Comparison of ENCODE assay signal across 8 cellular contexts in the genomic region with DNA sequence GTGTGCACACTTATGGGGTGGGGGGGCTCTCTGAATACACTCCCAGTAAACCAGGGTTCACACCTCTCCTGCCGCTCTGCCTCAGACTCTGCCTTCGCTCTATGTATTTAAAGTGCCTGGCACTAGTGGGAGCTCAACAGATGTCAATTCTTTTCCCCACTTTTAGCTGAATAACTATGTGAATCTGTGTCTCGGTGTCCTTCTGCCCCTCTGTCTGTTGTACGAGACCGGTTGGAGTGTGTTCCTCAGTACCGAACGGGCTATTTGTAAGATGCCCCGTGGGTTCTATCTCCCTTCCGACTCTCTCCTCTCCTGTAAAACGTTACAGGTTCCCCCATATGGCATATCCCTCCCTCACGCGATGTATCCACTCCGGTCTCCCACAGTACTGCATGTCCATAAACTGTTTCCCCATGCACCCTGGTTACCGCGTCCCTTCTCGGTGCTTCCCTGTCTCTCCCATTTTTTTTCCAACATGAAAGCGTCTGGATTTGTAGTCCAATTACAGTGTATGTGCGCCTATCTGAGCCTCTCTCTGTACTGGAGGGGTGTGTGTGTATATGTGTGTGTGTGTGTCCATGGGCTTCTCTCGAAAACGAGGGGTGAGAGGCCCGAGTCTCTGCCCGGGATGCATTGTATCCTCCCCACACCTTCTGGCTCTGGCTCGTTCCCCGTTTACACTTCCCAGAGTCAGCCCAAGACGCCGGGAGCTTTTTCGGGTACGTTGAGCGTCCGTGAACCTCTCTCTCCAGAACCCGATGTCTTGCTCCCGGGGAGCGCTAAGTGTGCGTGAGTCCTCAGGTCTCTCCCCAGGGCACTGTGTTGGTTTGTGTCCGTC. TPM values are rescaled to one million over a fixed set of nuclear protein-coding genes. Genes with fewer than 3 reads are reported as not detected.
A peak's percentile ranks its signal among the peaks of the same experiment; 100 is the strongest.
DNase-seq lines count a peak whose midpoint lies in the region; ATAC-seq and TF ChIP-seq lines count a peak whose summit lies in the region.

No MANE protein-coding gene starts in this region.

- 8 to 12% (median 9%) methylated on average over 31 to 35 of the region's 35 CpGs for WGBS in stomach, 5 donors

- peak overlapping the region; percentile 78 to 91 (median 86) for H3K4me3 ChIP-seq in stomach

- H3K36me3 Mint-ChIP-seq in central memory CD8-positive, alpha-beta T cell (ENCODE audit: insufficient read depth): peaks cover 22% of the 10 kb centered on the region

- peaks cover 20 to 59% (median 45%) of the 10 kb centered on the region in 4 donors for H3K4me1 ChIP-seq in stomach

- no peak for TF ChIP-seq EP300 in stomach (IDR thresholded peaks at IDR 0.05)

- H3K4me3 Mint-ChIP-seq in central memory CD8-positive, alpha-beta T cell: peak overlapping the region; percentile 97

- no peaks in the 10 kb centered on the region for H3K27me3 ChIP-seq in stomach

- no peak for ATAC-seq in central memory CD8-positive, alpha-beta T cell (replicated peaks; ENCODE audit: extremely low read depth, poor library complexity, severe bottlenecking)
- ATAC-seq in left colon (peak; percentile 12), HG03442 (IDR thresholded peaks at IDR 0.05; ENCODE audit: unreplicated experiment) (no peak), GM18511 (IDR thresholded peaks at IDR 0.05; ENCODE audit: unreplicated experiment) (no peak)

- H3K9me3 ChIP-seq in stomach: no peaks in the 10 kb centered on the region

- intact Hi-C loops in left colon (cut with DNase I, micrococcal nuclease): loop anchor here in 1 of 2 donors (5.0 to 10.0 kb wide), 3 partner anchors 98 to 377 kb away; a partner anchor contains a TSS
- intact Hi-C loops in stomach (cut with DNase I; ENCODE audit: low total_unique reads): loop anchor here (10.0 kb wide), 1 partner anchor 85 kb away; no protein-coding TSS in a partner anchor

- no peaks in the 10 kb centered on the region for H3K9me3 Mint-ChIP-seq in central memory CD8-positive, alpha-beta T cell

- DNase-seq in DMS79 treated with DMSO at 0.1 percent for 48 hours (lab: John Stamatoyannopoulos, UW) (peak; percentile 20), DMS79 (lab: John Stamatoyannopoulos, UW) (no peak), NCI-H748 treated with DMSO at 0.1 percent for 48 hours (lab: John Stamatoyannopoulos, UW) (peak; percentile 32), left colon (peak; percentile 24 to 42), stomach (no peak)
- peak in 1 of 2 donors; percentile 12 for DNase-seq in central memory CD8-positive, alpha-beta T cell (ENCODE audit: low spot score in 2 of 2)

- H3K27me3 Mint-ChIP-seq in central memory CD8-positive, alpha-beta T cell: no peaks in the 10 kb centered on the region

- TF ChIP-seq POLR2A in stomach (IDR thresholded peaks at IDR 0.05): no peak

- peak in 2 of 7 experiments; percentile 6 to 21 for TF ChIP-seq CTCF in stomach (IDR thresholded peaks at IDR 0.05)

- H3K27ac Mint-ChIP-seq in central memory CD8-positive, alpha-beta T cell (ENCODE audit: low read depth): peak overlapping the region; percentile 99

- H3K4me1 Mint-ChIP-seq in central memory CD8-positive, alpha-beta T cell: peaks cover 36% of the 10 kb centered on the region

- H3K27ac ChIP-seq in stomach: peak overlapping the region; percentile 99 to 100 (median 99)

- no peaks in the 10 kb centered on the region for H3K36me3 ChIP-seq in stomach

RNA-seq across cellular contexts. Expression of a gene that starts 1.5 kb away (rescaled TPM):
- 10 to 100 TPM; 28.7 to 36.7 TPM for total RNA-seq in left colon
- total RNA-seq in stomach: 100 to 1,000 TPM in 4 of 5 donors, 10 to 100 TPM in 1; 26.8 to 279 (median 178) TPM
- 10 to 100 TPM; 24.7 to 46.7 (median 45.3) TPM for polyA plus RNA-seq in stomach

Comparison
In these comparisons a context has a peak if more than half of its experiments do, and no peak if none do; other contexts are left out.
1. DNase-seq: peak in DMS79 treated with DMSO at 0.1 percent for 48 hours (single experiment), NCI-H748 treated with DMSO at 0.1 percent for 48 hours (single experiment) and left colon (2 of 2); none in DMS79 (single experiment) and stomach (single experiment).